In the genomic region with DNA sequence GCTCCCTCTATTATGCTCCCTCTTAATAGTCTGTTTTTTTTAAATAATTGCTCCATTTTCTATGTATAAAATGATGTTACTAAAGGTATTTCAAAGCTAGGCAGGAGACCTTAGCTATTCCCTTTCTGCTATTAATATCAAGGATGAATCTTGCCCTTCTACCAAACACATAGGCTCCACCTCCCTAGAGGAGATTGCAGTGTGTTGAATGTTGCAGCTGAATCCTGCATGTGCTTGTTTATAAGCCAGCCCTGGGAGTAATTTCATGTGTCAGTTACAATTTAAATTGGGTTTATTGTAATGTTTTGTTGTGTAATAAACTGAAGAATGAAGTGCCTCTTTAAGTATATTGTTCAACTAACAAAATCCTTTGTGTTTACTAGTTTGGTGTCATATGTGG, we compare ENCODE assay signal across 23 cellular contexts.
"Had no signal": no experiment of that assay in that cellular context is flagged by ENCODE, and none has a peak within 500 bp of the region (broad histone marks: within the 10 kb centered on the region; RNA-seq: fewer than 3 reads in every experiment).

No MANE protein-coding gene starts in this region.

- H3K36me3 Mint-ChIP-seq: activated naive CD8-positive, alpha-beta T cell treated with anti-CD3 and anti-CD28 coated beads, Interleukin-2, amount 10 ng/mL, durations not matched to agents 7 days and 5 days had no signal

- H3K9me3 Mint-ChIP-seq: activated naive CD8-positive, alpha-beta T cell treated with anti-CD3 and anti-CD28 coated beads, Interleukin-2, amount 10 ng/mL, durations not matched to agents 7 days and 5 days; activated T-cell treated with anti-CD3 and anti-CD28 coated beads, Interleukin-2, amount 50 U/mL, for 72 hours; immature natural killer cell; memory B cell; neural progenitor cell had no signal

- H3K4me3 Mint-ChIP-seq: activated naive CD8-positive, alpha-beta T cell treated with anti-CD3 and anti-CD28 coated beads, Interleukin-2, amount 10 ng/mL, durations not matched to agents 7 days and 5 days; activated T-cell treated with anti-CD3 and anti-CD28 coated beads, Interleukin-2, amount 50 U/mL, for 72 hours; immature natural killer cell; memory B cell; neural progenitor cell had no signal

- H3K27ac Mint-ChIP-seq: activated naive CD8-positive, alpha-beta T cell treated with anti-CD3 and anti-CD28 coated beads, Interleukin-2, amount 10 ng/mL, durations not matched to agents 7 days and 5 days; memory B cell; neural progenitor cell; progenitor cell of endocrine pancreas had no signal

- H3K4me3 ChIP-seq: colonic mucosa, heart right ventricle, neural progenitor cell, tibial nerve had no signal

- DNase-seq: activated CD4-positive, alpha-beta T cell treated with anti-CD3 and anti-CD28 coated beads for 1 hour; activated CD8-positive, alpha-beta memory T cell treated with anti-CD3 and anti-CD28 coated beads, Interleukin-2, amount 50 U/mL, for 4 hours; activated gamma-delta T cell treated with Interleukin-2 at 50 U/mL for 16 hours; activated naive CD8-positive, alpha-beta T cell treated with anti-CD3 and anti-CD28 coated beads, Interleukin-2, amount 10 ng/mL, durations not matched to agents 7 days and 5 days; activated T-cell treated with anti-CD3 and anti-CD28 coated beads, Interleukin-2, amount 50 U/mL, for 72 hours; aorta; brain microvascular endothelial cell; central memory CD4-positive, alpha-beta T cell; colonic mucosa; heart right ventricle; immature natural killer cell; left ventricle myocardium superior; stimulated activated CD4-positive, alpha-beta T cell treated with anti-CD3 and anti-CD28 coated beads, Interleukin-12 subunit alpha, Interleukin-12 subunit beta, amount 100 ng/mL, for 4 hours; stimulated activated CD4-positive, alpha-beta T cell treated with anti-CD3 and anti-CD28 coated beads, Interleukin-1b, Interleukin-23, amount 100 ng/mL, for 48 hours; stimulated activated CD8-positive, alpha-beta memory T cell treated with anti-CD3 and anti-CD28 coated beads, Interleukin-4, amount 100 ng/mL, for 48 hours; stimulated activated naive CD4-positive, alpha-beta T cell; SW 1271; T-helper 2 cell had no signal

- H3K27ac ChIP-seq: brain microvascular endothelial cell, colonic mucosa, heart right ventricle, neural progenitor cell, tibial nerve, VCaP had no signal

- H3K9me3 ChIP-seq: colonic mucosa, heart right ventricle, tibial nerve had no signal

- H3K4me1 Mint-ChIP-seq: memory B cell had no signal

- ATAC-seq: activated T-cell treated with anti-CD3 and anti-CD28 coated beads, Interleukin-2, amount 50 U/mL, for 72 hours; left ventricle myocardium superior had no signal

- H3K27me3 Mint-ChIP-seq: activated naive CD8-positive, alpha-beta T cell treated with anti-CD3 and anti-CD28 coated beads, Interleukin-2, amount 10 ng/mL, durations not matched to agents 7 days and 5 days; memory B cell; progenitor cell of endocrine pancreas had no signal

- H3K36me3 ChIP-seq: brain microvascular endothelial cell, colonic mucosa, neural progenitor cell, tibial nerve had no signal

- H3K9ac ChIP-seq: neural progenitor cell had no signal
